Comparison of ENCODE assay signal across 15 cellular contexts in genomic region chr21:24223625-24224024, GRCh38.
"Had no signal": no experiment of that assay in that cellular context is flagged by ENCODE, and none has a peak within 500 bp of the region (broad histone marks: within the 10 kb centered on the region; RNA-seq: fewer than 3 reads in every experiment).

No MANE protein-coding gene starts in this region.

- H3K27me3 ChIP-seq: breast epithelium had no signal

- H3K4me3 ChIP-seq: breast epithelium had no signal

- ATAC-seq: T-cell had no signal

- H3K4me1 ChIP-seq: breast epithelium had no signal

- DNase-seq: activated CD4-positive, CD25-positive, alpha-beta regulatory T cell treated with anti-CD3 and anti-CD28 coated beads, Interleukin-2, amount 50 U/mL, for 72 hours; activated naive CD4-positive, alpha-beta T cell; activated naive CD8-positive, alpha-beta T cell treated with anti-CD3 and anti-CD28 coated beads, Interleukin-2, amount 10 ng/mL, durations not matched to agents 7 days and 5 days; activated T-cell treated with anti-CD3 and anti-CD28 coated beads for 4 hours; aorta; endodermal cell; foreskin fibroblast; immature natural killer cell; nucleus accumbens; posterior cingulate gyrus; retina; stimulated activated CD4-positive, alpha-beta T cell treated with anti-CD3 and anti-CD28 coated beads, Interleukin-12 subunit alpha, Interleukin-12 subunit beta, amount 100 ng/mL, for 4 hours; stimulated activated CD4-positive, alpha-beta T cell treated with anti-CD3 and anti-CD28 coated beads, Interleukin-2, amount 100 ng/mL, for 24 hours; T-cell had no signal

- H3K27ac ChIP-seq: breast epithelium had no signal
